Comparison of ENCODE assay signal across 8 cellular contexts in genomic region chr19:29672933-29673336, GRCh38. TPM values are rescaled to one million over a fixed set of nuclear protein-coding genes. Genes with fewer than 3 reads are reported as not detected.
DNase-seq lines count a peak whose midpoint lies in the region; ATAC-seq and TF ChIP-seq lines count a peak whose summit lies in the region.

No MANE protein-coding gene starts in this region.

- peak; percentile 77 for DNase-seq in GM20000 (ENCODE audit: low spot score)
- peak; percentile 69 to 74 for DNase-seq in stimulated activated CD8-positive, alpha-beta memory T cell treated with anti-CD3 and anti-CD28 coated beads, Interleukin-4, amount 100 ng/mL, for 1 hour (ENCODE audit: low read depth in 2 of 2, low spot score in 1 of 2)
- no peak for DNase-seq in ascending aorta (ENCODE audit: low spot score in 2 of 2)
- DNase-seq in NCI-H82 (lab: John Stamatoyannopoulos, UW) = no peak
- no peak for DNase-seq in AG20443 (ENCODE audit: low spot score)

- no peak overlapping the region for H3K4me3 ChIP-seq in ascending aorta

- no peaks in the 10 kb centered on the region for H3K9me3 ChIP-seq in ascending aorta

- H3K36me3 ChIP-seq in ascending aorta = peaks cover 33 to 36% of the 10 kb centered on the region in 2 donors

- H3K27me3 ChIP-seq in ascending aorta = no peaks in the 10 kb centered on the region

- intact Hi-C loops in ascending aorta (cut with DNase I) = no loop called here

- H3K27ac ChIP-seq in ascending aorta = peak overlapping the region in 1 of 2 donors; percentile 27

- peak; percentile 83 for ATAC-seq in activated CD4-positive, CD25-positive, alpha-beta regulatory T cell treated with anti-CD3 and anti-CD28 coated beads, Interleukin-2, amount 50 U/mL, for 24 hours
- ATAC-seq in esophagus mucosa (peak; percentile 36), GM19035 (IDR thresholded peaks at IDR 0.05; ENCODE audit: unreplicated experiment) (no peak)

- TF ChIP-seq CTCF in GM20000 (IDR thresholded peaks at IDR 0.05; ENCODE audit: extremely low read depth, missing control alignments) (no peak), ascending aorta (IDR thresholded peaks at IDR 0.05) (no peak)

- peaks cover 8 to 38% of the 10 kb centered on the region in 2 donors for H3K4me1 ChIP-seq in ascending aorta

RNA-seq across cellular contexts. Expression of gene PLEKHF1, which starts 7.7 kb away (rescaled TPM):
- total RNA-seq in esophagus mucosa (4.4 TPM), ascending aorta (68.3 TPM)

RNA-seq across cellular contexts. Expression of gene C19orf12, which starts 42.1 kb away (rescaled TPM):
- total RNA-seq in esophagus mucosa = 8.1 TPM
- 37.8 TPM for total RNA-seq in ascending aorta

Comparison
In these comparisons a context has a peak if more than half of its experiments do, and no peak if none do; other contexts are left out.
1. DNase-seq: peak in GM20000 (single experiment) and stimulated activated CD8-positive, alpha-beta memory T cell treated with anti-CD3 and anti-CD28 coated beads, Interleukin-4, amount 100 ng/mL, for 1 hour (2 of 2); none in ascending aorta (0 of 2), NCI-H82 (single experiment) and AG20443 (single experiment).
2. RNA of gene PLEKHF1, which starts 7.7 kb away (total RNA-seq): 68.3 TPM in ascending aorta (single experiment); 4.4 TPM in esophagus mucosa (single experiment); every median in the first group is over 10 times any median in the second.